In genomic region chr1:108609483-108610066, GRCh38 we compare ENCODE assay signal across 2 cellular contexts.
TF ChIP-seq lines count a peak whose summit lies in the region.

No MANE protein-coding gene starts in this region.

TF ChIP-seq in SK-N-SH treated with all-trans-retinoic acid at 6 μM for 48 hours, 23 proteins besides CTCF, POLR2A, EP300 and RAD21 (continued from another document):
- no peak for TF ChIP-seq ZNF8 (CRISPR knock-in tag; IDR thresholded peaks at IDR 0.05)
- TF ChIP-seq PATZ1 (CRISPR knock-in tag; IDR thresholded peaks at IDR 0.05; ENCODE audit: borderline replicate concordance): no peak
- TF ChIP-seq CREB5 (CRISPR knock-in tag; IDR thresholded peaks at IDR 0.05; ENCODE audit: low read depth): no peak
- TF ChIP-seq BACH2 (CRISPR knock-in tag; IDR thresholded peaks at IDR 0.05; ENCODE audit: borderline replicate concordance): no peak
- no peak for TF ChIP-seq SNAI2 (CRISPR knock-in tag; IDR thresholded peaks at IDR 0.05)
- TF ChIP-seq CSDC2 (CRISPR knock-in tag; IDR thresholded peaks at IDR 0.05): no peak
- TF ChIP-seq ZNF70 (CRISPR knock-in tag; IDR thresholded peaks at IDR 0.05): no peak
- TF ChIP-seq TOX (CRISPR knock-in tag; IDR thresholded peaks at IDR 0.05; ENCODE audit: borderline replicate concordance): no peak
- no peak for TF ChIP-seq TCF4 (CRISPR knock-in tag; IDR thresholded peaks at IDR 0.05; ENCODE audit: borderline replicate concordance)
- no peak for TF ChIP-seq ZC3H10 (CRISPR knock-in tag; IDR thresholded peaks at IDR 0.05)
- no peak for TF ChIP-seq TSHZ2 (CRISPR knock-in tag; IDR thresholded peaks at IDR 0.05)
- no peak for TF ChIP-seq OSR1 (CRISPR knock-in tag; IDR thresholded peaks at IDR 0.05)
- TF ChIP-seq ZNF565 (CRISPR knock-in tag; conservative IDR thresholded peaks at IDR 0.05; ENCODE audit: low read depth): no peak

TF ChIP-seq in SK-N-SH, 30 proteins besides CTCF, POLR2A, EP300 and RAD21 (continued from another document):
- no peak for TF ChIP-seq MEF2A (IDR thresholded peaks at IDR 0.05; ENCODE audit: borderline replicate concordance, low read depth)
